In genomic region chr17:5299383-5299782, GRCh38 we compare ENCODE assay signal across 18 cellular contexts. TPM values are rescaled to one million over a fixed set of nuclear protein-coding genes. Genes with fewer than 3 reads are reported as not detected.
DNase-seq lines count a peak whose midpoint lies in the region; ATAC-seq, FAIRE-seq and TF ChIP-seq lines count a peak whose summit lies in the region.
"Had no signal": no experiment of that assay in that cellular context is flagged by ENCODE, and none has a peak within 500 bp of the region (broad histone marks: within the 10 kb centered on the region; RNA-seq: fewer than 3 reads in every experiment).

No MANE protein-coding gene starts in this region.

- TF ChIP-seq POLR2A in GM12878 (IDR thresholded peaks at IDR 0.05; ENCODE audit: low read depth, low read length), result no peak

- BruUV-seq in GM12878 (replicated peaks; lab: Mats Ljungman, UMichigan), result no TSS peak

- H3K36me3 ChIP-seq in GM12878 (ENCODE audit: control insufficient read depth in 2 of 2, insufficient read depth in 2 of 2, low read length in 1 of 2), result peaks cover 0 to 8% of the 10 kb centered on the region in 2 experiments
- H3K36me3 ChIP-seq in psoas muscle (ENCODE audit: insufficient read depth in 1 of 2, low read depth in 1 of 2), result no peaks in the 10 kb centered on the region

- H3K4me3 Mint-ChIP-seq in T-helper 2 cell treated with Interferon-gamma antibody and Interleukin-4, amounts not matched to agents 5 μg/mL and 100 μg/mL, for 36 hours, result no peak overlapping the region
- H3K4me3 Mint-ChIP-seq in activated CD8-positive, alpha-beta T cell treated with anti-CD3 and anti-CD28 coated beads for 36 hours, result no peak overlapping the region

- peaks cover 17% of the 10 kb centered on the region for H3K36me3 Mint-ChIP-seq in T-helper 2 cell treated with Interferon-gamma antibody and Interleukin-4, amounts not matched to agents 5 μg/mL and 100 μg/mL, for 36 hours (ENCODE audit: low read depth)
- peaks cover 21% of the 10 kb centered on the region for H3K36me3 Mint-ChIP-seq in activated CD8-positive, alpha-beta T cell treated with anti-CD3 and anti-CD28 coated beads for 36 hours (ENCODE audit: low read depth)

- SMC1A ChIA-PET in GM12878 (lab: Charles Lee; ENCODE audit: uncharacterized antibody, unreplicated experiment), result interaction anchor here (0.8 to 5.5 kb wide), 3 partner anchors 11 to 28 kb away, joined by 3 to 65 read pairs (median 4); no protein-coding TSS in a partner anchor

- no peaks in the 10 kb centered on the region for H3K9me3 Mint-ChIP-seq in T-helper 2 cell treated with Interferon-gamma antibody and Interleukin-4, amounts not matched to agents 5 μg/mL and 100 μg/mL, for 36 hours
- H3K9me3 Mint-ChIP-seq in activated CD8-positive, alpha-beta T cell treated with anti-CD3 and anti-CD28 coated beads for 36 hours, result no peaks in the 10 kb centered on the region

- CTCF ChIA-PET in GM12878 (lab: Yijun Ruan, JAX), result interaction anchor here (0.6 to 4.8 kb wide), 6 partner anchors 9 to 140 kb away, joined by 3 to 54 read pairs (median 4); partner anchors contain the start of gene C1QBP
- CTCF ChIA-PET in activated CD8-positive, alpha-beta T cell treated with anti-CD3 and anti-CD28 coated beads for 36 hours (lab: Charles Lee), result no interaction called here

- no peaks in the 10 kb centered on the region for H3K27me3 Mint-ChIP-seq in T-helper 2 cell treated with Interferon-gamma antibody and Interleukin-4, amounts not matched to agents 5 μg/mL and 100 μg/mL, for 36 hours (ENCODE audit: low read depth)
- no peaks in the 10 kb centered on the region for H3K27me3 Mint-ChIP-seq in activated CD8-positive, alpha-beta T cell treated with anti-CD3 and anti-CD28 coated beads for 36 hours

- 0% methylated on average over 3 of the region's 4 CpGs for WGBS in GM12878 (ENCODE audit: insufficient coverage, insufficient replicate concordance, low lambda C conversion rate, missing lambda C conversion rate)
- 48 to 67% (median 64%) methylated on average over 3 to 4 of the region's 4 CpGs for WGBS in psoas muscle, 3 donors

- H2AFZ ChIP-seq in GM12878 (ENCODE audit: control insufficient read depth, low read depth, low read length), result no peak overlapping the region

- H3K79me2 ChIP-seq in GM12878 (ENCODE audit: control insufficient read depth, insufficient read depth, low read length), result peaks cover 91% of the 10 kb centered on the region

- DNase-seq in AG20443 (ENCODE audit: low spot score) (peak; percentile 20), GM12865 (ENCODE audit: low read depth) (peak; percentile 47), GM12878 (ENCODE audit: low read depth, low spot score) (no peak), psoas muscle (no peak), GM13976 (ENCODE audit: low spot score) (no peak), coronary artery (ENCODE audit: low spot score) (no peak)
- no peak for DNase-seq in T-helper 2 cell treated with Interferon-gamma antibody and Interleukin-4, amounts not matched to agents 5 μg/mL and 100 μg/mL, for 36 hours (ENCODE audit: low spot score)
- DNase-seq in activated CD8-positive, alpha-beta T cell treated with anti-CD3 and anti-CD28 coated beads for 36 hours, result no peak
- DNase-seq: COR-L47, MG63, NCI-H1105 treated with DMSO at 0.1 percent for 48 hours, NCI-H187 treated with DMSO at 0.1 percent for 48 hours, NCI-H510A, NCI-H82, SHP77 treated with DMSO at 0.1 percent for 48 hours had no signal

- H3K4me1 ChIP-seq in GM12878 (ENCODE audit: control insufficient read depth, insufficient read depth, low read length) (peaks cover 16% of the 10 kb centered on the region), psoas muscle (peaks cover 40% of the 10 kb centered on the region)
- H3K4me1 ChIP-seq: BLaER1 had no signal

- POLR2A ChIA-PET in GM12878 (lab: Charles Lee), result interaction anchor here (0.6 to 6.1 kb wide), 5 partner anchors 10 to 74 kb away, joined by 3 to 45 read pairs (median 4); partner anchors contain the start of gene RABEP1
- POLR2A ChIA-PET in activated CD8-positive, alpha-beta T cell treated with anti-CD3 and anti-CD28 coated beads for 36 hours (lab: Charles Lee), result no interaction called here

- no peak for FAIRE-seq in GM12878 (lab: Jason Lieb, UNC)
- FAIRE-seq: H1, HepG2 had no signal

- peak overlapping the region; percentile 50 for H3K4me2 ChIP-seq in GM12878 (ENCODE audit: control insufficient read depth, insufficient read depth)
- H3K4me2 ChIP-seq: BLaER1 had no signal

- in situ Hi-C loops in GM12878 (cut with MboI) (no loop called here), GM13976 (cut with MboI; ENCODE audit: low sequenced_read_pairs, unreplicated experiment) (no loop called here)

- no peak overlapping the region for H3K27ac Mint-ChIP-seq in T-helper 2 cell treated with Interferon-gamma antibody and Interleukin-4, amounts not matched to agents 5 μg/mL and 100 μg/mL, for 36 hours
- no peak overlapping the region for H3K27ac Mint-ChIP-seq in activated CD8-positive, alpha-beta T cell treated with anti-CD3 and anti-CD28 coated beads for 36 hours

- H3K27ac ChIP-seq in GM12878 (ENCODE audit: control insufficient read depth, insufficient read depth) (peak overlapping the region; percentile 64), psoas muscle (peak overlapping the region; percentile 60), coronary artery (peak overlapping the region in 1 of 2 donors; percentile 33)
- H3K27ac ChIP-seq: BLaER1 had no signal

- RAD21 ChIA-PET in GM12878 (lab: Charles Lee; ENCODE audit: unreplicated experiment), result interaction anchor here (0.6 to 1.2 kb wide), 5 partner anchors 11 to 119 kb away, joined by 3 to 5 read pairs (median 3); no protein-coding TSS in a partner anchor

- peak; percentile 82 to 89 for TF ChIP-seq EP300 in GM12878 (IDR thresholded peaks at IDR 0.05; ENCODE audit: borderline replicate concordance in 1 of 2, control insufficient read depth in 1 of 2, low read depth in 2 of 2, low read length in 2 of 2)

- peaks cover 5% of the 10 kb centered on the region for H3K4me1 Mint-ChIP-seq in T-helper 2 cell treated with Interferon-gamma antibody and Interleukin-4, amounts not matched to agents 5 μg/mL and 100 μg/mL, for 36 hours (ENCODE audit: low read depth)
- H3K4me1 Mint-ChIP-seq in activated CD8-positive, alpha-beta T cell treated with anti-CD3 and anti-CD28 coated beads for 36 hours (ENCODE audit: low read depth), result peaks cover 38% of the 10 kb centered on the region

- H3K27me3 ChIP-seq in GM12878 (replicated peaks in 1 of 2; ENCODE audit: control insufficient read depth in 2 of 2, insufficient read depth in 2 of 2, low read length in 1 of 2), result no peaks in the 10 kb centered on the region
- H3K27me3 ChIP-seq in psoas muscle (ENCODE audit: insufficient read depth in 3 of 3, low read length in 2 of 3), result no peaks in the 10 kb centered on the region
- H3K27me3 ChIP-seq: BLaER1, MG63 had no signal

- ATAC-seq in GM12878 (peak; percentile 92), psoas muscle (peak in 1 of 4 donors; percentile 51)
- ATAC-seq in activated CD8-positive, alpha-beta T cell treated with anti-CD3 and anti-CD28 coated beads for 36 hours, result no peak
- ATAC-seq: HepG2 had no signal

- H4K20me1 ChIP-seq in GM12878 (ENCODE audit: control insufficient read depth, insufficient read depth), result no peaks in the 10 kb centered on the region; the same call in 1 of the 2 replicates

- H3K4me3 ChIP-seq in GM12865 (ENCODE audit: low read depth, low read length) (peak overlapping the region; percentile 13; the same call in 1 of the 2 replicates), GM12878 (no peak overlapping the region), psoas muscle (no peak overlapping the region), coronary artery (no peak overlapping the region)
- H3K4me3 ChIP-seq: BLaER1, MG63 had no signal

- TF ChIP-seq RAD21 in GM12878 (IDR thresholded peaks at IDR 0.05; ENCODE audit: insufficient read depth, low read depth, low read length), result no peak

- H3K9ac ChIP-seq in GM12878 (ENCODE audit: control insufficient read depth, insufficient read depth, low read length), result no peak overlapping the region
- H3K9ac ChIP-seq: BLaER1 had no signal

- H3K9me3 ChIP-seq in GM12878 (replicated peaks; ENCODE audit: control insufficient read depth, insufficient read depth, low read length) (no peaks in the 10 kb centered on the region; the same call in 2 of the 3 replicates), psoas muscle (no peaks in the 10 kb centered on the region)
- H3K9me3 ChIP-seq: BLaER1, MG63 had no signal

- intact Hi-C loops in GM12878 (cut with micrococcal nuclease; ENCODE audit: unreplicated experiment), result no loop called here
- intact Hi-C loops in psoas muscle (cut with DNase I), result no loop called here
- intact Hi-C loops in activated CD8-positive, alpha-beta T cell treated with anti-CD3 and anti-CD28 coated beads for 36 hours (cut with micrococcal nuclease), result no loop called here

- TF ChIP-seq CTCF in GM12865 (IDR thresholded peaks at IDR 0.05; ENCODE audit: insufficient read depth, low read depth, low read length, missing control alignments) (no peak), GM12878 (IDR thresholded peaks at IDR 0.05 in 2 of 3, conservative IDR thresholded peaks at IDR 0.05 in 1 of 3; ENCODE audit: control insufficient read depth in 2 of 3, extremely low read depth in 1 of 3, insufficient read depth in 1 of 3, low read depth in 3 of 3, low read length in 3 of 3) (no peak), psoas muscle (IDR thresholded peaks at IDR 0.05) (no peak), GM13976 (IDR thresholded peaks at IDR 0.05; ENCODE audit: borderline replicate concordance, control extremely low read depth, extremely low read depth, insufficient read depth, missing control alignments) (no peak), coronary artery (IDR thresholded peaks at IDR 0.05) (no peak)
- no peak for TF ChIP-seq CTCF in activated CD8-positive, alpha-beta T cell treated with anti-CD3 and anti-CD28 coated beads for 36 hours (IDR thresholded peaks at IDR 0.05)

RNA-seq across cellular contexts. Expression of gene RABEP1, which starts 17.3 kb away (rescaled TPM):
- total RNA-seq in GM12878 (2013; cell fraction: nucleolus; rRNA removed), result 120 and 123 TPM in 2 replicates
- total RNA-seq in GM12878 (2014; rRNA removed) (43.3 and 51.0 TPM in 2 replicates), GM12878 (2014; rRNA removed; fragmentation: Illumina TruSeq; extraction: Trizol) (68.0 and 69.8 TPM in 2 replicates), GM12878 (2021) (60.0 and 60.4 TPM in 2 replicates), psoas muscle (10 to 100 TPM; 69.9 to 86.1 (median 80.1) TPM)
- 29.5 TPM for polyA plus RNA-seq in GM12878 (2011; ENCODE audit: low read depth)
- polyA plus RNA-seq in GM12878 (2011; rRNA removed) (64.5 and 95.7 TPM in 2 replicates), GM12878 (2014; fragmentation: Illumina TruSeq; extraction: Trizol) (68.8 and 87.5 TPM in 2 replicates), GM12878 (2014; fragmentation: Nextera tagmentation; extraction: Ambion mirVana) (10 to 100 TPM; 13.4 to 20.2 TPM), GM12878 (2014; rRNA removed) (36.4 and 38.9 TPM in 2 replicates), GM12878 (2016; fragmentation: Nextera tagmentation; extraction: Ambion mirVana) (10 to 100 TPM; 59.2 to 71.4 TPM), psoas muscle (100 to 1,000 TPM in 1 of 3 donors, 10 to 100 TPM in 2; 33.4 to 106 (median 36.3) TPM)
- 24.6 and 27.1 TPM in 2 replicates for polyA plus RNA-seq in GM12878 (2011; cell fraction: cytosol; rRNA removed)
- 29.5 and 31.3 TPM in 2 replicates for polyA plus RNA-seq in GM12878 (2011; cell fraction: nucleus; rRNA removed)
- 35.9 and 45.4 TPM in 2 replicates for polyA plus RNA-seq in GM12878 (2012)
- 69.0 and 76.4 TPM in 2 replicates for polyA minus RNA-seq in GM12878 (2011; rRNA and poly(A)+ RNA removed)
- polyA minus RNA-seq in GM12878 (2011; cell fraction: cytosol; rRNA and poly(A)+ RNA removed), result 26.3 and 29.8 TPM in 2 replicates
- polyA minus RNA-seq in GM12878 (2011; cell fraction: nucleus; rRNA and poly(A)+ RNA removed), result 26.0 and 29.5 TPM in 2 replicates
- 10 to 100 TPM; 58.7 to 60.6 TPM for total RNA-seq in activated CD8-positive, alpha-beta T cell treated with anti-CD3 and anti-CD28 coated beads for 36 hours

Comparison
In these comparisons a context has a peak if more than half of its experiments do, and no peak if none do; other contexts are left out.
1. DNase-seq: peak in AG20443 (single experiment) and GM12865 (single experiment); none in GM12878 (single experiment), psoas muscle (0 of 2), T-helper 2 cell treated with Interferon-gamma antibody and Interleukin-4, amounts not matched to agents 5 μg/mL and 100 μg/mL, for 36 hours (single experiment), GM13976 (single experiment), activated CD8-positive, alpha-beta T cell treated with anti-CD3 and anti-CD28 coated beads for 36 hours (single experiment) and coronary artery (single experiment).